In the genomic region with DNA sequence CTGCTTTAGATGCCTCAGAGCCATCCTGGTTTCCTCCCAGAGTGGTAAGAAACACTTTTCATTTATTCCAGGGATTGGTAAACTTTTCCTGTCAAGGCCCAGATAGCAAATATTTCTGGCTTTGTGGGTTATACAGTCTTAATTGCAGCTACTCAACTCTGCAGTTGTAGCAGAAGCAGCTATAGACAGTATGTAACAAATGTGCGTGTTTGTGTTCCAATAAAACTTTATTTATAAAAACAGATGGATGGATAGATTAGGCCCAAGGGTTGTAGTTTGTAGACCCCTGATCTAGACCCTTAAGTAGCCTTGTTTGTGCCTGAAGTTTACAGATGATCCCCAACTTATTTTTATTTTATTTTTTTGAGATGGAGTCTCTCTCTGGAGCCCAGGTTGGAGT, we compare ENCODE assay signal across 24 cellular contexts. TPM values are rescaled to one million over a fixed set of nuclear protein-coding genes. Genes with fewer than 3 reads are reported as not detected.
"Had no signal": no experiment of that assay in that cellular context is flagged by ENCODE, and none has a peak within 500 bp of the region (broad histone marks: within the 10 kb centered on the region; RNA-seq: fewer than 3 reads in every experiment).

No MANE protein-coding gene starts in this region.

- H3K36me3 ChIP-seq: adrenal gland, neutrophil, ovary had no signal

- H3K27ac ChIP-seq: adrenal gland, esophagus squamous epithelium, gastroesophageal sphincter, hepatocyte, neutrophil, ovary, prostate gland, tibial nerve had no signal

- H3K4me3 ChIP-seq: adrenal gland, esophagus squamous epithelium, gastroesophageal sphincter, hepatocyte, ovary, prostate gland, stomach, tibial nerve had no signal

- ATAC-seq: activated CD4-positive, alpha-beta T cell treated with anti-CD3 and anti-CD28 coated beads for 36 hours; activated CD8-positive, alpha-beta memory T cell treated with anti-CD3 and anti-CD28 coated beads, Interleukin-2, amount 10 ng/mL, durations not matched to agents 7 days and 5 days; activated CD8-positive, alpha-beta T cell treated with anti-CD3 and anti-CD28 coated beads, Interleukin-2, amount 10 ng/mL, durations not matched to agents 7 days and 5 days; gastroesophageal sphincter; stimulated activated naive B cell treated with anti-CD40 and anti-IgM and Interleukin-4, amounts not matched to agents 10 μg/mL and 1 μg/mL and 100 μg/mL, for 72 hours had no signal

- DNase-seq: activated CD4-positive, alpha-beta T cell treated with anti-CD3 and anti-CD28 coated beads for 36 hours; activated CD4-positive, CD25-positive, alpha-beta regulatory T cell; activated CD8-positive, alpha-beta memory T cell treated with anti-CD3 and anti-CD28 coated beads, Interleukin-2, amount 10 ng/mL, durations not matched to agents 7 days and 5 days; activated CD8-positive, alpha-beta T cell treated with anti-CD3 and anti-CD28 coated beads, Interleukin-2, amount 10 ng/mL, durations not matched to agents 7 days and 5 days; activated naive CD4-positive, alpha-beta T cell treated with Interleukin-2 at 50 U/mL for 16 hours; activated T-cell treated with anti-CD3 and anti-CD28 coated beads, Interleukin-2, amount 50 U/mL, for 48 hours; adrenal gland; esophagus squamous epithelium; islet precursor cell; mammary epithelial cell; naive B cell; nephron progenitor cell; ovary; stimulated activated CD4-positive, alpha-beta T cell treated with anti-CD3 and anti-CD28 coated beads, Interleukin-15, amount 100 ng/mL, for 24 hours; stimulated activated CD4-positive, alpha-beta T cell treated with anti-CD3 and anti-CD28 coated beads, Interleukin-2, amount 100 ng/mL, for 24 hours; stimulated activated naive B cell treated with anti-CD40 and anti-IgM and Interleukin-4, amounts not matched to agents 10 μg/mL and 1 μg/mL and 100 μg/mL, for 72 hours; stomach; T-helper 1 cell had no signal

- H3K9me3 ChIP-seq: adrenal gland, breast epithelium, esophagus squamous epithelium, gastroesophageal sphincter, neutrophil, ovary, prostate gland, stomach, tibial nerve had no signal

- H3K4me1 ChIP-seq: adrenal gland had no signal

- H3K27me3 ChIP-seq: adrenal gland, breast epithelium, esophagus squamous epithelium, neutrophil, ovary, stomach, tibial nerve had no signal

RNA-seq across cellular contexts. Expression of a gene that starts 17.9 kb away (rescaled TPM):
- total RNA-seq: activated CD4-positive, alpha-beta T cell treated with anti-CD3 and anti-CD28 coated beads for 36 hours; activated CD8-positive, alpha-beta memory T cell treated with anti-CD3 and anti-CD28 coated beads, Interleukin-2, amount 10 ng/mL, durations not matched to agents 7 days and 5 days; activated CD8-positive, alpha-beta T cell treated with anti-CD3 and anti-CD28 coated beads, Interleukin-2, amount 10 ng/mL, durations not matched to agents 7 days and 5 days had no signal
